Comparison of ENCODE assay signal across 19 cellular contexts in genomic region chr2:237096911-237097310, GRCh38. TPM values are rescaled to one million over a fixed set of nuclear protein-coding genes. Genes with fewer than 3 reads are reported as not detected.
DNase-seq lines count a peak whose midpoint lies in the region; FAIRE-seq and TF ChIP-seq lines count a peak whose summit lies in the region.
"Had no signal": no experiment of that assay in that cellular context is flagged by ENCODE, and none has a peak within 500 bp of the region (broad histone marks: within the 10 kb centered on the region; RNA-seq: fewer than 3 reads in every experiment).

No MANE protein-coding gene starts in this region.

- no peak overlapping the region for H3K14ac ChIP-seq in trophoblast cell (ENCODE audit: low read length)

- H4K20me1 ChIP-seq in keratinocyte (ENCODE audit: control insufficient read depth, extremely low read depth, insufficient read depth, low read length), result no peaks in the 10 kb centered on the region

- H3K9me1 ChIP-seq in keratinocyte (ENCODE audit: control insufficient read depth, extremely low read depth, insufficient read depth, low read length), result no peaks in the 10 kb centered on the region

- peaks cover 3 to 33% of the 10 kb centered on the region in 2 experiments for H3K36me3 ChIP-seq in keratinocyte (ENCODE audit: control insufficient read depth in 2 of 2, extremely low read depth in 1 of 2, insufficient read depth in 2 of 2, low read length in 2 of 2)
- H3K36me3 ChIP-seq in trophoblast cell (ENCODE audit: control insufficient read depth in 1 of 2, insufficient read depth in 2 of 2, low read length in 2 of 2), result peaks cover 11 to 26% of the 10 kb centered on the region in 2 experiments

- H3K18ac ChIP-seq in trophoblast cell (ENCODE audit: low read length), result no peak overlapping the region

- H3K27ac ChIP-seq in keratinocyte (ENCODE audit: control insufficient read depth, insufficient read depth, low read length) (peak overlapping the region; percentile 91), trophoblast cell (ENCODE audit: low read depth, low read length) (no peak overlapping the region)

- no peak overlapping the region for H3K4ac ChIP-seq in trophoblast cell (ENCODE audit: low read depth, low read length)

- H2AFZ ChIP-seq in keratinocyte (ENCODE audit: control insufficient read depth, low read length) (no peak overlapping the region), trophoblast cell (ENCODE audit: insufficient read depth, low read length, poor library complexity) (no peak overlapping the region)

- H3K9ac ChIP-seq in keratinocyte (ENCODE audit: control insufficient read depth, extremely low read depth, insufficient read depth, low read length), result no peak overlapping the region
- H3K9ac ChIP-seq in trophoblast cell (ENCODE audit: low read length), result no peak overlapping the region

- no peak overlapping the region for H4K12ac ChIP-seq in trophoblast cell (ENCODE audit: low read depth, low read length)

- H3K4me2 ChIP-seq in keratinocyte (ENCODE audit: control insufficient read depth, extremely low read depth, insufficient read depth, low read depth, low read length) (peak overlapping the region; percentile 47), trophoblast cell (ENCODE audit: low read length) (no peak overlapping the region)

- no peak overlapping the region for H4K91ac ChIP-seq in trophoblast cell (ENCODE audit: low read depth, low read length)

- TF ChIP-seq CTCF in keratinocyte (optimal IDR thresholded peaks at IDR 0.05 in 1 of 3, IDR thresholded peaks at IDR 0.05 in 1 of 3, conservative IDR thresholded peaks at IDR 0.05 in 1 of 3; ENCODE audit: extremely low read depth in 1 of 3, insufficient read depth in 2 of 3, low read length in 3 of 3), result no peak

- DNase-seq in AG08395 (ENCODE audit: low spot score), result peak; percentile 70
- DNase-seq in RPMI7951 (ENCODE audit: low read depth), result peak; percentile 90
- DNase-seq in dedifferentiated amniotic fluid mesenchymal stem cell (ENCODE audit: extremely low spot score), result peak; percentile 38
- DNase-seq in keratinocyte (ENCODE audit: low read depth, low spot score), result no peak
- DNase-seq in activated CD8-positive, alpha-beta memory T cell treated with anti-CD3 and anti-CD28 coated beads, Interleukin-2, amount 50 U/mL, for 4 hours, result no peak
- DNase-seq in HT-29 (ENCODE audit: low spot score), result no peak
- no peak for DNase-seq in trophoblast cell
- DNase-seq in cortex of kidney (lab: John Stamatoyannopoulos, UW), result no peak
- DNase-seq: activated CD4-positive, alpha-beta T cell treated with anti-CD3 and anti-CD28 coated beads for 1 hour; activated CD8-positive, alpha-beta memory T cell treated with anti-CD3 and anti-CD28 coated beads, Interleukin-2, amount 50 U/mL, for 48 hours; activated naive CD4-positive, alpha-beta T cell; COR-L47; effector memory CD4-positive, alpha-beta T cell; H7; NCI-H187 treated with DMSO at 0.1 percent for 48 hours; stimulated activated naive CD8-positive, alpha-beta T cell treated with anti-CD3 and anti-CD28 coated beads, Interleukin-15, amount 100 ng/mL, for 72 hours; T-helper 9 cell had no signal

- no peak overlapping the region for H2BK5ac ChIP-seq in trophoblast cell (ENCODE audit: low read depth, low read length, poor library complexity)

- peak overlapping the region in 1 of 3 experiments; percentile 22 for H3K4me3 ChIP-seq in keratinocyte (ENCODE audit: control insufficient read depth in 2 of 3, extremely low read depth in 1 of 3, insufficient read depth in 2 of 3, low read depth in 1 of 3, low read length in 3 of 3)
- H3K4me3 ChIP-seq in trophoblast cell (ENCODE audit: low read depth, low read length), result no peak overlapping the region

- peaks cover 47% of the 10 kb centered on the region for H3K4me1 ChIP-seq in keratinocyte (ENCODE audit: control insufficient read depth, extremely low read depth, insufficient read depth, low read length)
- H3K4me1 ChIP-seq in trophoblast cell (ENCODE audit: control insufficient read depth in 1 of 2, insufficient read depth in 2 of 2, low read length in 2 of 2), result no peaks in the 10 kb centered on the region

- peak; percentile 63 for FAIRE-seq in keratinocyte (lab: Jason Lieb, UNC)
- FAIRE-seq: G401.6, GM12892 had no signal

- H3K27me3 ChIP-seq in keratinocyte (ENCODE audit: control insufficient read depth, extremely low read depth, insufficient read depth, low read length) (no peaks in the 10 kb centered on the region), trophoblast cell (ENCODE audit: insufficient read depth, low read length) (no peaks in the 10 kb centered on the region)

- H3K23ac ChIP-seq in trophoblast cell (ENCODE audit: low read length), result no peak overlapping the region

- no peak overlapping the region for H2BK12ac ChIP-seq in trophoblast cell (ENCODE audit: low read length)

- no CpG with 5 or more reads among the region's 4 CpGs for WGBS in trophoblast cell (ENCODE audit: extremely low coverage, insufficient coverage, insufficient read length)

- H3K9me3 ChIP-seq in keratinocyte (ENCODE audit: control insufficient read depth, low read depth, low read length) (no peaks in the 10 kb centered on the region), trophoblast cell (ENCODE audit: insufficient read depth, low read depth, low read length) (no peaks in the 10 kb centered on the region)

- dilution Hi-C loops in keratinocyte (cut with MboI; ENCODE audit: extremely low pct_ligation_motif_present, low sequenced_read_pairs), result no loop called here

- no peaks in the 10 kb centered on the region for H3K79me1 ChIP-seq in trophoblast cell (ENCODE audit: low read length)

- H2AK5ac ChIP-seq in trophoblast cell (ENCODE audit: low read length), result no peak overlapping the region

- no peak overlapping the region for H4K8ac ChIP-seq in trophoblast cell (ENCODE audit: low read depth, low read length)

- H3K79me2 ChIP-seq in keratinocyte (ENCODE audit: control insufficient read depth, insufficient read depth, low read length) (peaks cover 21% of the 10 kb centered on the region), trophoblast cell (ENCODE audit: control insufficient read depth, insufficient read depth, low read length, poor library complexity) (no peaks in the 10 kb centered on the region)

- H2BK120ac ChIP-seq in trophoblast cell (ENCODE audit: insufficient read depth, low read length, poor library complexity), result no peak overlapping the region

RNA-seq across cellular contexts. Expression of gene COPS8, which starts 11.2 kb away (rescaled TPM):
- 261 and 316 TPM in 2 replicates for total RNA-seq in RPMI7951 (2014; rRNA removed; shearing (Covaris generic))
- 84.5 to 136 TPM (median 102 TPM) in 3 replicates for polyA plus RNA-seq in keratinocyte
- polyA plus RNA-seq in keratinocyte (2011; ENCODE audit: low read depth), result 99.7 TPM
- polyA plus RNA-seq in keratinocyte (2011; cell fraction: cytosol; rRNA removed), result 84.9 and 153 TPM in 2 replicates
- 64.7 and 80.2 TPM in 2 replicates for polyA plus RNA-seq in keratinocyte (2011; cell fraction: nucleus; rRNA removed)
- 45.1 and 50.6 TPM in 2 replicates for polyA plus RNA-seq in keratinocyte (2012; ENCODE audit: low replicate concordance)
- 11.7 to 39.7 TPM (median 35.1 TPM) in 3 replicates for polyA minus RNA-seq in keratinocyte
- 52.4 TPM for polyA minus RNA-seq in keratinocyte (2011; cell fraction: cytosol; rRNA and poly(A)+ RNA removed)
- 15.7 and 30.3 TPM in 2 replicates for polyA minus RNA-seq in keratinocyte (2011; cell fraction: nucleus; rRNA and poly(A)+ RNA removed)
- 61.1 and 67.6 TPM in 2 replicates for total RNA-seq in HT-29 (2014; rRNA removed; shearing (Covaris generic))
- 29.9 and 33.6 TPM in 2 replicates for polyA plus RNA-seq in trophoblast cell (2013)

Comparison
In these comparisons a context has a peak if more than half of its experiments do, and no peak if none do; other contexts are left out.
1. DNase-seq: peak in AG08395 (single experiment), RPMI7951 (single experiment) and dedifferentiated amniotic fluid mesenchymal stem cell (single experiment); none in keratinocyte (single experiment), activated CD8-positive, alpha-beta memory T cell treated with anti-CD3 and anti-CD28 coated beads, Interleukin-2, amount 50 U/mL, for 4 hours (single experiment), HT-29 (single experiment), trophoblast cell (0 of 2) and cortex of kidney (single experiment).